Comparison of ENCODE assay signal across 31 cellular contexts in genomic region chr2:40020997-40021396, GRCh38.
"Had no signal": no experiment of that assay in that cellular context is flagged by ENCODE, and none has a peak within 500 bp of the region (broad histone marks: within the 10 kb centered on the region; RNA-seq: fewer than 3 reads in every experiment).

No MANE protein-coding gene starts in this region.

- H3K4me3 ChIP-seq: body of pancreas, breast epithelium had no signal

- FAIRE-seq: astrocyte, colon, TTC549 had no signal

- H3K4me1 ChIP-seq: body of pancreas, breast epithelium had no signal

- ATAC-seq: activated CD4-positive, alpha-beta T cell treated with anti-CD3 and anti-CD28 coated beads for 36 hours; activated CD4-positive, CD25-positive, alpha-beta regulatory T cell treated with anti-CD3 and anti-CD28 coated beads, Interleukin-2, amount 50 U/mL, for 24 hours; activated CD8-positive, alpha-beta T cell treated with anti-CD3 and anti-CD28 coated beads for 36 hours; activated naive CD8-positive, alpha-beta T cell treated with anti-CD3 and anti-CD28 coated beads, Interleukin-2, amount 50 U/mL, for 24 hours; body of pancreas had no signal

- H3K27me3 ChIP-seq: body of pancreas, brain microvascular endothelial cell, breast epithelium had no signal

- DNase-seq: activated CD4-positive, alpha-beta memory T cell treated with anti-CD3 and anti-CD28 coated beads for 36 hours; activated CD4-positive, alpha-beta T cell treated with anti-CD3 and anti-CD28 coated beads for 1 hour; activated CD4-positive, alpha-beta T cell treated with anti-CD3 and anti-CD28 coated beads for 36 hours; activated CD4-positive, alpha-beta T cell treated with anti-CD3 and anti-CD28 coated beads, Interleukin-2, amount 10 ng/mL, durations not matched to agents 24 days and 14 days; activated CD4-positive, alpha-beta T cell treated with anti-CD3 and anti-CD28 coated beads, Interleukin-2, amount 50 U/mL, for 1 hour; activated CD4-positive, alpha-beta T cell treated with anti-CD3 and anti-CD28 coated beads, Interleukin-2, amount 50 U/mL, for 4 hours; activated CD4-positive, CD25-positive, alpha-beta regulatory T cell; activated CD8-positive, alpha-beta memory T cell treated with anti-CD3 and anti-CD28 coated beads, Interleukin-2, amount 50 U/mL, for 4 hours; activated CD8-positive, alpha-beta T cell treated with anti-CD3 and anti-CD28 coated beads for 36 hours; activated effector memory CD4-positive, alpha-beta T cell treated with Interleukin-2 at 50 U/mL for 16 hours; activated gamma-delta T cell; activated naive CD4-positive, alpha-beta T cell treated with anti-CD3 and anti-CD28 coated beads, Interleukin-2, amount 10 ng/mL, durations not matched to agents 7 days and 5 days; activated naive CD4-positive, alpha-beta T cell treated with Interleukin-2 at 50 U/mL for 16 hours; activated naive CD8-positive, alpha-beta T cell treated with anti-CD3 and anti-CD28 coated beads, Interleukin-2, amount 10 ng/mL, durations not matched to agents 7 days and 5 days; activated naive CD8-positive, alpha-beta T cell treated with anti-CD3 and anti-CD28 coated beads, Interleukin-2, amount 50 U/mL, for 24 hours; activated T-cell treated with anti-CD3 and anti-CD28 coated beads, Interleukin-2, amount 50 U/mL, for 24 hours; activated T-cell treated with anti-CD3 and anti-CD28 coated beads, Interleukin-2, amount 50 U/mL, for 48 hours; amygdala; aorta; body of pancreas; brain microvascular endothelial cell; central memory CD4-positive, alpha-beta T cell; T-helper 1 cell; T-helper 2 cell; T-helper 9 cell had no signal

- H3K36me3 ChIP-seq: brain microvascular endothelial cell, breast epithelium had no signal

- H3K27ac ChIP-seq: body of pancreas, brain microvascular endothelial cell, breast epithelium, VCaP had no signal
